8 cellular contexts compared by ENCODE assay signal in the genomic region with DNA sequence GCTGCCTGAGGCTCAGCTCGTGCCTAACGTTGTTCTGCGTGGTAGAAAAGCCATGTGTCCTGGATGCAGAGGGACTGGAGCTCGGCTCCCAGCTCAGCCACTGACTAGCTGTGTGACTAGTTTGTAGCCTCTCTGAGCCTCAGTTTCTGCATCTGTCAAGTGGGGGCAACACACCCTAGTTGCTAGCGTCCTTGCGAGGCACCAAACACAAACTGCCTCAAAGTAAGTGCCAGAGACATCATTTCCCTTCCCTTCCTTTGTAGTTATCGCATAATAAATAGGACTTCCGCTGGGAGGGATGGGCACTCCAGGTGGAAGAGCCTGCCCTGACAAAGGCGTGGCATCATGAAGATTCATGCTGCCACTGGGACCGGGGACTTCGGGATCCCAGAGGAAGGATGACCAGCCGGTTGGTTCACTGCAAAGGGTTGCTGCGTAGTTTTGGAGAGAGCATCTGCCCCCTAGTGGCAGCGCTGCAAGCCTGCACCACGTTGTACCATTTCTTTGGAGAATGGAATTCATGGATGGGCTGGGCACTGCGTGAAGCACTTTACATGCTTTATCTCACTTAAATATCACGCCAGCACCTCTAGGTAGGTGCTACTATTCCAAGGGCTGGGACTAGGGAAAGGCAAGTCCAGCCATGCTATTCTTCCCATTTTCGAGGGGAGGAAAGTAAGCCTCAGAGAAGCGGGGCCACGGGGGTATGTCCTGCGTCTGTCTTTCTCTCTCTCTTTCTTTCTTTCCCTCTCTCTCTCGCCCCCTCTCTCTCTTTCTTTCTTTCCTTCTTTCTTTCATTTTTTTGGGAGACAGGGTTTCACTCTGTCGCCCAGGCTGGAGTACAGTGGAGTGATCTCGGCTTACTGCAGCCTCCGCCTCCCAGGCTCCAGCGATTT. TPM values are rescaled to one million over a fixed set of nuclear protein-coding genes. Genes with fewer than 3 reads are reported as not detected.
DNase-seq lines count a peak whose midpoint lies in the region; ATAC-seq and TF ChIP-seq lines count a peak whose summit lies in the region.

No MANE protein-coding gene starts in this region.

- no peaks in the 10 kb centered on the region for H3K9me3 ChIP-seq in left lung

- ATAC-seq in HG02798 (IDR thresholded peaks at IDR 0.05; ENCODE audit: poor library complexity, unreplicated experiment), result peak; percentile 46
- ATAC-seq in left lung, result peak; percentile 97

- H3K27ac ChIP-seq in left lung, result no peak overlapping the region

- TF ChIP-seq CTCF in left lung (IDR thresholded peaks at IDR 0.05), result peak; percentile 90 to 95

- intact Hi-C loops in left lung (cut with DNase I), result loop anchor here in 1 of 2 donors (5.0 kb wide), 1 partner anchor 59 kb away; no protein-coding TSS in a partner anchor

- no peaks in the 10 kb centered on the region for H3K4me1 ChIP-seq in left lung

- H3K27me3 ChIP-seq in left lung, result peaks cover 0 to 33% of the 10 kb centered on the region in 2 donors

- peak; percentile 87 for DNase-seq in GM03348 (ENCODE audit: low spot score)
- DNase-seq in NCI-H226, result peak; percentile 41
- DNase-seq in activated CD4-positive, CD25-positive, alpha-beta regulatory T cell treated with anti-CD3 and anti-CD28 coated beads, Interleukin-2, amount 50 U/mL, for 16 hours (ENCODE audit: low read depth, low spot score), result peak; percentile 42
- DNase-seq in cerebellar cortex (ENCODE audit: low spot score), result peak; percentile 80
- peak; percentile 62 to 81 for DNase-seq in left lung
- peak; percentile 66 for DNase-seq in stimulated activated CD4-positive, alpha-beta T cell treated with anti-CD3 and anti-CD28 coated beads, Interleukin-4, amount 100 ng/mL, for 24 hours
- DNase-seq in cortex of kidney (lab: John Stamatoyannopoulos, UW), result no peak

- no peak overlapping the region for H3K4me3 ChIP-seq in left lung

- H3K36me3 ChIP-seq in left lung, result no peaks in the 10 kb centered on the region

RNA-seq across cellular contexts. Expression of gene CCDC197, which starts 4.6 kb away (rescaled TPM):
- total RNA-seq in left lung, result not detected

RNA-seq across cellular contexts. Expression of gene OTUB2, which starts 24.4 kb away (rescaled TPM):
- 1 to 10 TPM; 1.2 to 1.5 TPM for total RNA-seq in left lung

RNA-seq across cellular contexts. Expression of gene ASB2, which starts 25.4 kb away (rescaled TPM):
- total RNA-seq in left lung, result 1 to 10 TPM; 1.4 to 3.2 TPM
